ENCODE assay signal across 8 cellular contexts in genomic region chr6:62285612-62286469, GRCh38. TPM values are rescaled to one million over a fixed set of nuclear protein-coding genes. Genes with fewer than 3 reads are reported as not detected.
A peak's percentile ranks its signal among the peaks of the same experiment; 100 is the strongest.
DNase-seq lines count a peak whose midpoint lies in the region; ATAC-seq, FAIRE-seq and TF ChIP-seq lines count a peak whose summit lies in the region.

Gene KHDRBS2 (minus strand): TSS chr6:62286225.

- ATAC-seq in GM19023 (IDR thresholded peaks at IDR 0.05; ENCODE audit: unreplicated experiment), result peak; percentile 100
- ATAC-seq in HG03095 (IDR thresholded peaks at IDR 0.05; ENCODE audit: unreplicated experiment), result peak; percentile 100

- FAIRE-seq in bronchial epithelial cell (lab: Jason Lieb, UNC), result no peak

- DNase-seq in C1 segment of cervical spinal cord (lab: John Stamatoyannopoulos, UW) (peak in 13 of 14 donors; percentile 21 to 92 (median 84)), NCI-H526 (lab: John Stamatoyannopoulos, UW) (peak; percentile 9 to 73), bronchial epithelial cell (ENCODE audit: low read depth) (peak; percentile 34), kidney epithelial cell (ENCODE audit: low read depth) (peak; percentile 47), spleen (peak; percentile 95)
- no peak for DNase-seq in central memory CD4-positive, alpha-beta T cell

- H3K36me3 ChIP-seq in bronchial epithelial cell (ENCODE audit: control insufficient read depth, insufficient read depth, low read length) (no peaks in the 10 kb centered on the region), kidney epithelial cell (ENCODE audit: control insufficient read depth, insufficient read depth, low read length) (no peaks in the 10 kb centered on the region), spleen (no peaks in the 10 kb centered on the region)

- no peaks in the 10 kb centered on the region for H3K9me3 ChIP-seq in spleen

- WGBS in spleen, 5 donors, result 0 to 4% (median 2%) methylated on average over 44 to 66 of the region's 66 CpGs

- TF ChIP-seq CTCF in bronchial epithelial cell (IDR thresholded peaks at IDR 0.05; ENCODE audit: insufficient read depth, low read length, severe bottlenecking), result no peak
- TF ChIP-seq CTCF in kidney epithelial cell (IDR thresholded peaks at IDR 0.05; ENCODE audit: insufficient read depth, low read length, poor library complexity, severe bottlenecking), result no peak
- no peak for TF ChIP-seq CTCF in spleen (IDR thresholded peaks at IDR 0.05 in 8 of 11, conservative IDR thresholded peaks at IDR 0.05 in 3 of 11)

- intact Hi-C loops in spleen (cut with DNase I; ENCODE audit: low total_unique reads), result loop anchor here (10.0 kb wide), 1 partner anchor 481 kb away; no protein-coding TSS in a partner anchor

- H3K27me3 ChIP-seq in bronchial epithelial cell (ENCODE audit: control insufficient read depth, insufficient read depth, low read length) (peaks cover 3% of the 10 kb centered on the region), kidney epithelial cell (ENCODE audit: control insufficient read depth, insufficient read depth, low read length) (peaks cover 15% of the 10 kb centered on the region), spleen (replicated peaks in 1 of 7) (peaks cover 0 to 21% (median 0%) of the 10 kb centered on the region in 7 donors)

- no peak for TF ChIP-seq POLR2A in spleen (IDR thresholded peaks at IDR 0.05)

- H3K4me3 ChIP-seq in bronchial epithelial cell (ENCODE audit: low read depth, low read length) (no peak within 1 kb of the TSS), kidney epithelial cell (ENCODE audit: low read depth, low read length) (peak within 1 kb of the TSS; percentile 45), spleen (peak within 1 kb of the TSS; percentile 41 to 85 (median 60))

- H3K27ac ChIP-seq in spleen, result peak within 1 kb of the TSS in 6 of 8 donors; percentile 25 to 86 (median 78)

- peaks cover 0 to 41% (median 16%) of the 10 kb centered on the region in 6 donors for H3K4me1 ChIP-seq in spleen

RNA-seq across cellular contexts. Expression of gene KHDRBS2, which starts in this region (rescaled TPM):
- total RNA-seq in bronchial epithelial cell (not detected in 2 replicates), kidney epithelial cell (0.17 TPM in 1 of 2 replicates, not detected in the other), spleen (10 to 100 TPM in 1 of 7 donors, 1 to 10 TPM in 6; 3.1 to 11.7 (median 4.9) TPM)
- 1 to 10 TPM; 1.0 to 1.5 (median 1.3) TPM for polyA plus RNA-seq in spleen

Comparison
In these comparisons a context has a peak if more than half of its experiments do, and no peak if none do; other contexts are left out.
1. Peak in DNase-seq in bronchial epithelial cell; RNA of the gene not detected or under 1 TPM.
2. Peak in DNase-seq and H3K4me3 ChIP-seq in kidney epithelial cell; RNA of the gene not detected or under 1 TPM.